1 cellular context compared by ENCODE assay signal in the genomic region with DNA sequence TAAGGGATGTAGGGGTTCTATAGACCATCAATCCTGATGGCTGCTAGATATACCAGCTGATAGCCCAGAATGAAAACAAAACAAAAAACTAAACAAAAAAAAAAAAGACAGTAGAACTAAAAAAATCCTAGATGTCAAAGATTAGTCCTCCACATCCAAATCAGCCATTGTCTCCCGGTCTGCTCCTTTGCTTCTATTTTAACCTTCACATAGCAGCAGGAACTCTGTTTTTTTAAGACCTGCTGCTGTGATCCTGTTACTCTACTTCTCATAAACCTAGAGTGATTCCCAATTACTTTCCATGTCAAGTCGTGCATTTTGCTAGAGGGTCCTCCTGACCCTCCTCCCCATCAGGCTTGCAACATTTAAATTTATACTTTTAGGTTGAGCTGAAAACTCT.
TF ChIP-seq lines count a peak whose summit lies in the region.

No MANE protein-coding gene starts in this region.

TF ChIP-seq in HepG2, 621 proteins besides CTCF, POLR2A, EP300 and RAD21:
- TF ChIP-seq ZNF776 (CRISPR knock-in tag; IDR thresholded peaks at IDR 0.05), result no peak
- TF ChIP-seq ZFAT (CRISPR knock-in tag; conservative IDR thresholded peaks at IDR 0.05), result no peak
- TF ChIP-seq ATAD3A (CRISPR knock-in tag; IDR thresholded peaks at IDR 0.05), result no peak
- no peak for TF ChIP-seq SATB2 (CRISPR knock-in tag; IDR thresholded peaks at IDR 0.05)
- TF ChIP-seq ZNF225 (CRISPR knock-in tag; IDR thresholded peaks at IDR 0.05), result no peak
- no peak for TF ChIP-seq ZNF883 (CRISPR knock-in tag; IDR thresholded peaks at IDR 0.05; ENCODE audit: not compliant biosample characterization)
- TF ChIP-seq ATF6 (CRISPR knock-in tag; conservative IDR thresholded peaks at IDR 0.05), result no peak
- no peak for TF ChIP-seq HCFC1 (IDR thresholded peaks at IDR 0.05; ENCODE audit: low read depth, low read length)
- no peak for TF ChIP-seq SNAI1 (CRISPR knock-in tag; IDR thresholded peaks at IDR 0.05; ENCODE audit: borderline replicate concordance)
- no peak for TF ChIP-seq CBX5 (CRISPR knock-in tag; IDR thresholded peaks at IDR 0.05; ENCODE audit: borderline replicate concordance)
